ENCODE assay signal across 1 cellular context in the genomic region with DNA sequence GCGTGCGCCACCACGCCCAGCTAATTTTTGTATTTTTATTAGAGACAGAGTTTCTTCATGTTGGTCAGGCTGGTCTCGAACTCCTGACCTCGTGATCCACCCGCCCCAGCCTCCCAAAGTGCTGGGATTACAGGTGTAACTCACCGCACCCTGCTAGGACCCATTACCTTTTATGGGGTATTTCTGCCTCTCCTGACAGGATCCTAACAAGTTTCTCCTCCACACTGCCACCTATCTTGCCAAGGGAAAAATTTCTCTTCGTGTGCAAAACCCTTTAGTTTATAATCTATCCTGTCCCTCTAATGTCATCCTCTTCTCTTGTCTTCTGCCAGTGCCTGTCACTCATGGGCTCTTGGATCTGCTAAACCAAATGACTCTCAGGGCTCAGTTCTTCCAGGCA.
TF ChIP-seq lines count a peak whose summit lies in the region.

No MANE protein-coding gene starts in this region.

TF ChIP-seq in HepG2, 621 proteins besides CTCF, POLR2A, EP300 and RAD21:
- TF ChIP-seq SRF (IDR thresholded peaks at IDR 0.05; ENCODE audit: low read depth, low read length), result peak; percentile 84
- TF ChIP-seq, protein P1, sequence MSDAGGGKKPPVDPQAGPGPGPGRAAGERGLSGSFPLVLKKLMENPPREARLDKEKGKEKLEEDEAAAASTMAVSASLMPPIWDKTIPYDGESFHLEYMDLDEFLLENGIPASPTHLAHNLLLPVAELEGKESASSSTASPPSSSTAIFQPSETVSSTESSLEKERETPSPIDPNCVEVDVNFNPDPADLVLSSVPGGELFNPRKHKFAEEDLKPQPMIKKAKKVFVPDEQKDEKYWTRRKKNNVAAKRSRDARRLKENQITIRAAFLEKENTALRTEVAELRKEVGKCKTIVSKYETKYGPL (CRISPR knock-in tag; IDR thresholded peaks at IDR 0.05), result no peak
